In the genomic region with DNA sequence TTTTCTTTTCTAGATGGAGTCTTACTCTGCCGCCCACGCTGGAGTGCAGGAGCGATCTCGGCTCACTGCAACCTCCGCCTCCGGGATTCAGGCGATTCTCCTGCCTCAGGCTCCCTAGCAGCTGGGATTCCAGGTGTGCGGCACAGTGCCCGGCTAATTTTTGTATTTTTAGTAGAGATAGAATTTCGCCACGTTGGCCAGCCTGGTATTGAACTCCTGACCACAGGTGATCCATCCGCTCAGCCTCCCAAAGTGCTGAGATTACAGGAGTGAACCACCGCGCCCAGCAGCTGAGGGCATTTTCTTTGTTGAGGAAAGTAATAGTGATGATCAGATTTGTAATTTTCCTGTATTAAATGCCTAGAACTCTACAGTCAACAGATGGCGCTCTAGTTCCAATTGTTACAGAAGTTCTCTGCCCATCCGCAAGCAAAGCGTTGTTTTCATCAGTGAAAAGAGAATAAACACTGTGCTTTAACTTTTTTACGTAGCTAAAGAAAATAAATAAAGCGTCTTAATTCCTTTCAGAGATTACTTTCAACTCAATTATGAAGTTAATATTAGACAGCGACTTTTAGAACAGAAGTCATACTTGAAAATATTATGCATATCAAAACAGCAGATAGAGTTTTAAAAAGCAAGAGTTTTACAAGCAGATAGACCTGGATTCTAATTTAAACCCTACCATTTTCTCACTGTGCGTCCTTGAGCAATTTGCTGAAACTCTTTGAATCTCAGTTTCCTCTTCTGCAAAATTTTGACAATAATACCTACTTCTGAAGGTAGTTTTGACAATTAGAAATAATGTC, we compare ENCODE assay signal across 8 cellular contexts.
DNase-seq lines count a peak whose midpoint lies in the region; ATAC-seq and TF ChIP-seq lines count a peak whose summit lies in the region.

No MANE protein-coding gene starts in this region.

- ATAC-seq in GM19035 (IDR thresholded peaks at IDR 0.05; ENCODE audit: unreplicated experiment): peak; percentile 56
- no peak for ATAC-seq in GM21515 (IDR thresholded peaks at IDR 0.05; ENCODE audit: unreplicated experiment)

- TF ChIP-seq CTCF in Loucy (conservative IDR thresholded peaks at IDR 0.05; ENCODE audit: low read length): peak; percentile 85
- peak; percentile 38 to 80 (median 74) for TF ChIP-seq CTCF in Peyer's patch (IDR thresholded peaks at IDR 0.05)
- peak; percentile 76 to 78 for TF ChIP-seq CTCF in mammary epithelial cell (conservative IDR thresholded peaks at IDR 0.05 in 1 of 2, IDR thresholded peaks at IDR 0.05 in 1 of 2; ENCODE audit: extremely low read depth in 1 of 2, insufficient read depth in 1 of 2, low read depth in 1 of 2, low read length in 2 of 2)

- H3K27ac ChIP-seq in Peyer's patch: no peak overlapping the region
- no peak overlapping the region for H3K27ac ChIP-seq in mammary epithelial cell (ENCODE audit: insufficient read depth, low read depth, low read length)

- dilution Hi-C loops in mammary epithelial cell (cut with HindIII; ENCODE audit: low sequenced_read_pairs): no loop called here

- in situ Hi-C loops in mammary epithelial cell (cut with MboI; ENCODE audit: low sequenced_read_pairs in 2 of 2): loop anchor here (5.0 to 25.0 kb wide), 2 partner anchors 510 to 880 kb away; a partner anchor contains a TSS

- H4K20me1 ChIP-seq in Loucy (ENCODE audit: insufficient read depth, low read length, poor library complexity, severe bottlenecking): no peaks in the 10 kb centered on the region
- H4K20me1 ChIP-seq in mammary epithelial cell (ENCODE audit: insufficient read depth, low read length): no peaks in the 10 kb centered on the region

- 10% methylated on average over 21 of the region's 21 CpGs for WGBS in mammary epithelial cell (ENCODE audit: low coverage, missing lambda C conversion rate)

- H3K4me3 ChIP-seq in Loucy (ENCODE audit: low read length, poor library complexity, severe bottlenecking): no peak overlapping the region
- no peak overlapping the region for H3K4me3 ChIP-seq in Peyer's patch
- H3K4me3 ChIP-seq in mammary epithelial cell (replicated peaks in 1 of 3; ENCODE audit: insufficient read depth in 1 of 3, low read depth in 2 of 3, low read length in 3 of 3): peak overlapping the region in 2 of 3 experiments; percentile 28 to 30

- H3K9ac ChIP-seq in Loucy (ENCODE audit: low read depth, low read length, poor library complexity, severe bottlenecking): no peak overlapping the region
- no peak overlapping the region for H3K9ac ChIP-seq in mammary epithelial cell (ENCODE audit: insufficient read depth, low read length)

- no TSS peak for BruUV-seq in mammary epithelial cell (replicated peaks; lab: Mats Ljungman, UMichigan)

- intact Hi-C loops in mammary epithelial cell (cut with micrococcal nuclease): no loop called here

- H3F3A ChIP-seq in Loucy (ENCODE audit: low read depth): no peaks in the 10 kb centered on the region

- H3K9me3 ChIP-seq in Loucy (ENCODE audit: insufficient read depth, low read depth, low read length): no peaks in the 10 kb centered on the region
- no peaks in the 10 kb centered on the region for H3K9me3 ChIP-seq in Peyer's patch
- no peaks in the 10 kb centered on the region for H3K9me3 ChIP-seq in mammary epithelial cell (replicated peaks; ENCODE audit: insufficient read depth, low read length)

- H3K27me3 ChIP-seq in Loucy (ENCODE audit: insufficient read depth, low read length, poor library complexity, severe bottlenecking) (no peaks in the 10 kb centered on the region), Peyer's patch (no peaks in the 10 kb centered on the region), mammary epithelial cell (ENCODE audit: insufficient read depth, low read length) (no peaks in the 10 kb centered on the region)

- no peaks in the 10 kb centered on the region for H3K9me2 ChIP-seq in Loucy (replicated peaks; ENCODE audit: low read depth, low read length)

- H2AFZ ChIP-seq in Loucy (ENCODE audit: low read length): peak overlapping the region; percentile 58; the same call in 1 of the 2 replicates
- peak overlapping the region; percentile 75 for H2AFZ ChIP-seq in mammary epithelial cell (ENCODE audit: low read depth, low read length)

- peak overlapping the region; percentile 37 for H3K4me2 ChIP-seq in Loucy (ENCODE audit: low read depth, low read length, poor library complexity, severe bottlenecking)
- peak overlapping the region; percentile 60 for H3K4me2 ChIP-seq in mammary epithelial cell (ENCODE audit: insufficient read depth, low read depth, low read length)

- no peak for TF ChIP-seq POLR2A in Peyer's patch (IDR thresholded peaks at IDR 0.05)

- H3K4me1 ChIP-seq in Loucy (ENCODE audit: insufficient read depth, low read length, poor library complexity, severe bottlenecking) (no peaks in the 10 kb centered on the region), Peyer's patch (no peaks in the 10 kb centered on the region), mammary epithelial cell (ENCODE audit: insufficient read depth, low read length) (peaks cover 16% of the 10 kb centered on the region)

- CTCF ChIA-PET in mammary epithelial cell (lab: Charles Lee; ENCODE audit: low non-redundant PET): interaction anchor here (0.6 to 1.4 kb wide), 4 partner anchors 163 to 958 kb away, joined by 3 to 4 read pairs (median 4); a partner anchor contains a TSS

- H3K79me2 ChIP-seq in Loucy (ENCODE audit: insufficient read depth, low read length): no peaks in the 10 kb centered on the region
- H3K79me2 ChIP-seq in mammary epithelial cell (ENCODE audit: insufficient read depth, low read length): no peaks in the 10 kb centered on the region

- DNase-seq in COLO668 (lab: John Stamatoyannopoulos, UW; ENCODE audit: unreplicated experiment): peak; percentile 42
- DNase-seq in Peyer's patch: peak in 2 of 3 donors; percentile 23 to 48
- DNase-seq in mammary epithelial cell: peak; percentile 74
- DNase-seq in inferior parietal cortex (ENCODE audit: extremely low spot score): peak; percentile 86
- peak; percentile 15 for DNase-seq in stimulated activated CD8-positive, alpha-beta memory T cell treated with anti-CD3 and anti-CD28 coated beads, Interleukin-12 subunit alpha, Interleukin-12 subunit beta, amount 100 ng/mL, for 1 hour (ENCODE audit: low read depth)

- no peaks in the 10 kb centered on the region for H3K36me3 ChIP-seq in Loucy (ENCODE audit: insufficient read depth, low read length)
- no peaks in the 10 kb centered on the region for H3K36me3 ChIP-seq in Peyer's patch
- no peaks in the 10 kb centered on the region for H3K36me3 ChIP-seq in mammary epithelial cell (ENCODE audit: insufficient read depth, low read length)

Comparison
In these comparisons a context has a peak if more than half of its experiments do, and no peak if none do; other contexts are left out.
1. DNase-seq: peak in every context shown above with its lines; median percentile 86 in inferior parietal cortex; 74 in mammary epithelial cell; 42 in COLO668; 36 in Peyer's patch; 15 in stimulated activated CD8-positive, alpha-beta memory T cell treated with anti-CD3 and anti-CD28 coated beads, Interleukin-12 subunit alpha, Interleukin-12 subunit beta, amount 100 ng/mL, for 1 hour.
2. H3K4me3 ChIP-seq: peak in mammary epithelial cell (2 of 3); none in Loucy (single experiment) and Peyer's patch (0 of 4).
3. Peak in every context shown above with its lines, with median percentiles within 50 percentile points of each other: CTCF ChIP-seq.